In genomic region chr13:42680748-42681147, GRCh38 we compare ENCODE assay signal across 25 cellular contexts.
"Had no signal": no experiment of that assay in that cellular context is flagged by ENCODE, and none has a peak within 500 bp of the region (broad histone marks: within the 10 kb centered on the region; RNA-seq: fewer than 3 reads in every experiment).

No MANE protein-coding gene starts in this region.

- DNase-seq: immature natural killer cell; kidney; left colon; left lung; lower lobe of right lung; mammary epithelial cell; mesenchymal stem cell; naive thymus-derived CD8-positive, alpha-beta T cell; pancreas; retina; right cardiac atrium; stimulated activated CD4-positive, alpha-beta T cell treated with anti-CD3 and anti-CD28 coated beads, Interleukin-12 subunit alpha, Interleukin-12 subunit beta, amount 100 ng/mL, for 4 hours; stimulated activated CD4-positive, alpha-beta T cell treated with anti-CD3 and anti-CD28 coated beads, Interleukin-15, amount 100 ng/mL, for 24 hours; stimulated activated CD4-positive, alpha-beta T cell treated with anti-CD3 and anti-CD28 coated beads, Interleukin-2, amount 100 ng/mL, for 24 hours; stimulated activated CD4-positive, alpha-beta T cell treated with anti-CD3 and anti-CD28 coated beads, Interleukin-4, amount 100 ng/mL, for 1 hour; stimulated activated naive B cell treated with anti-CD40 and anti-IgM and Interleukin-4, amounts not matched to agents 10 μg/mL and 1 μg/mL and 100 μg/mL, for 72 hours; stimulated activated naive CD8-positive, alpha-beta T cell treated with anti-CD3 and anti-CD28 coated beads, Interleukin-15, Interleukin-2, amounts not matched to agents 100 U/mL and 50 U/mL, for 24 hours; stomach; testis; thyroid gland; trophoblast cell; upper lobe of right lung had no signal

- ATAC-seq: left colon; left lung; lower lobe of right lung; naive thymus-derived CD8-positive, alpha-beta T cell; pancreas; right cardiac atrium; sciatic nerve; stimulated activated naive B cell treated with anti-CD40 and anti-IgM and Interleukin-4, amounts not matched to agents 10 μg/mL and 1 μg/mL and 100 μg/mL, for 72 hours; stimulated activated naive CD8-positive, alpha-beta T cell treated with anti-CD3 and anti-CD28 coated beads, Interleukin-15, Interleukin-2, amounts not matched to agents 100 U/mL and 50 U/mL, for 24 hours; upper lobe of right lung had no signal

- H3K4me3 ChIP-seq: left lung, lower lobe of right lung, pancreas, prostate gland, skin epidermis, stomach, testis, thyroid gland, upper lobe of right lung had no signal
